21 cellular contexts compared by ENCODE assay signal in the genomic region with DNA sequence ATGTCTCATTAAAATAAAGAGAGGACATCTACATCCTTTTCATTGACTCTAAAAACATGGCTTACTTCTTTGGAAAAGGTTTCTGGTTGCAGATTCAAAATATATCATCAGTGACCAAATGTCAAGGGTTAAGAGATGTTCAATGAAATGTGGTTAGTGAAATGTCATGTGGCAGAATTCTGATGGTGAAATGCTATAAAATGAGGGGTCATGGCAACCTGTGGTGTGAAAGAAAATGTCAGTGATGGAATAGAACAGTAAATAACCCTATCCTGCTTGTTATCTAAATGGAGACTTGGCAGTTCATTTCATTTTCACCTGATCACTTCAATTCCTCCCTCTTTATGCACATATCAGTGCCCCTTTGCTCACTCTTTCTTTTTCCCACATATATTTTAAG.
"Had no signal": no experiment of that assay in that cellular context is flagged by ENCODE, and none has a peak within 500 bp of the region (broad histone marks: within the 10 kb centered on the region; RNA-seq: fewer than 3 reads in every experiment).

No MANE protein-coding gene starts in this region.

- H3K4me3 ChIP-seq: colonic mucosa, esophagus squamous epithelium, gastrocnemius medialis, heart right ventricle, left lung, lower lobe of right lung, mucosa of descending colon had no signal

- H3K27me3 ChIP-seq: colonic mucosa, esophagus squamous epithelium, gastrocnemius medialis, heart right ventricle, left lung had no signal

- H3K4me1 ChIP-seq: colonic mucosa, esophagus squamous epithelium, gastrocnemius medialis, heart right ventricle, left lung, lower lobe of right lung had no signal

- H3K9me3 ChIP-seq: colonic mucosa, esophagus squamous epithelium, gastrocnemius medialis, heart right ventricle, left lung, lower lobe of right lung, mucosa of descending colon had no signal

- DNase-seq: colonic mucosa; cortex of kidney; effector CD8-positive, alpha-beta T cell; effector memory CD8-positive, alpha-beta T cell; endodermal cell; erythroblast; esophagus squamous epithelium; foreskin fibroblast; foreskin melanocyte; gastrocnemius medialis; glutamatergic neuron; head of caudate nucleus; heart right ventricle; hippocampal formation; left cardiac atrium; left lung; left ventricle myocardium superior; lower lobe of right lung; mesenchymal stem cell; mucosa of descending colon had no signal

- H3K36me3 ChIP-seq: colonic mucosa, esophagus squamous epithelium, gastrocnemius medialis, heart right ventricle, left lung, lower lobe of right lung had no signal

- H3K27ac ChIP-seq: colonic mucosa, epithelial cell of prostate, esophagus squamous epithelium, gastrocnemius medialis, heart right ventricle, left lung, lower lobe of right lung had no signal
